In genomic region chr2:64336171-64336570, GRCh38 we compare ENCODE assay signal across 37 cellular contexts.
"Had no signal": no experiment of that assay in that cellular context is flagged by ENCODE, and none has a peak within 500 bp of the region (broad histone marks: within the 10 kb centered on the region; RNA-seq: fewer than 3 reads in every experiment).

No MANE protein-coding gene starts in this region.

- H3K4me1 ChIP-seq: breast epithelium had no signal

- H3K36me3 Mint-ChIP-seq: activated CD4-positive, alpha-beta memory T cell treated with anti-CD3 and anti-CD28 coated beads for 36 hours; activated naive CD4-positive, alpha-beta T cell treated with anti-CD3 and anti-CD28 coated beads, Interleukin-2, amount 50 U/mL, for 72 hours; activated naive CD8-positive, alpha-beta T cell treated with anti-CD3 and anti-CD28 coated beads for 36 hours had no signal

- H3K27ac Mint-ChIP-seq: activated B cell treated with CpG ODN at 0.5 μM for 24 hours; activated CD4-positive, alpha-beta memory T cell treated with anti-CD3 and anti-CD28 coated beads for 36 hours; activated CD4-positive, alpha-beta T cell treated with anti-CD3 and anti-CD28 coated beads, Interleukin-2, amount 10 ng/mL, durations not matched to agents 24 days and 14 days; activated CD8-positive, alpha-beta T cell treated with anti-CD3 and anti-CD28 coated beads for 36 hours; activated naive CD4-positive, alpha-beta T cell treated with anti-CD3 and anti-CD28 coated beads for 36 hours; activated naive CD4-positive, alpha-beta T cell treated with anti-CD3 and anti-CD28 coated beads, Interleukin-2, amount 50 U/mL, for 72 hours; activated naive CD8-positive, alpha-beta T cell treated with anti-CD3 and anti-CD28 coated beads for 36 hours; activated T-cell treated with anti-CD3 and anti-CD28 coated beads, Interleukin-2, amount 50 U/mL, for 72 hours; activated T-helper 1 cell treated with anti-CD3 and anti-CD28 coated beads, Interleukin-12 subunit alpha, Interleukin-12 subunit beta, Interleukin-2, Interleukin-4 antibody, amounts not matched to agents 30 ng/mL and 10 ng/mL and 1 ng/mL, durations not matched to agents 14 hours and 24 hours and 36 hours; activated T-helper 17 cell treated with anti-CD3 and anti-CD28 coated beads, Interleukin-2, amount 50 U/mL, for 72 hours; T-helper 1 cell treated with Interleukin-12 subunit alpha and Interleukin-12 subunit beta and Interleukin-4 antibody, amounts not matched to agents 30 μg/mL and 1 μg/mL, for 36 hours; T-helper 2 cell treated with Interferon-gamma antibody and Interleukin-4, amounts not matched to agents 5 μg/mL and 100 μg/mL, for 36 hours had no signal

- H3K27me3 ChIP-seq: adrenal gland, body of pancreas, breast epithelium, cardiac muscle cell had no signal

- H3K9me3 ChIP-seq: adrenal gland, body of pancreas, breast epithelium had no signal

- H3K27ac ChIP-seq: adrenal gland, body of pancreas, brain microvascular endothelial cell, breast epithelium, cardiac muscle cell had no signal

- H3K4me1 Mint-ChIP-seq: activated B cell treated with CpG ODN at 0.5 μM for 24 hours; activated T-helper 17 cell treated with anti-CD3 and anti-CD28 coated beads, Interleukin-2, amount 50 U/mL, for 72 hours; central memory CD8-positive, alpha-beta T cell had no signal

- ATAC-seq: activated CD8-positive, alpha-beta T cell treated with anti-CD3 and anti-CD28 coated beads for 36 hours; activated naive CD4-positive, alpha-beta T cell treated with anti-CD3 and anti-CD28 coated beads, Interleukin-2, amount 50 U/mL, for 72 hours; activated T-cell treated with anti-CD3 and anti-CD28 coated beads, Interleukin-2, amount 50 U/mL, for 4 hours; activated T-cell treated with anti-CD3 and anti-CD28 coated beads, Interleukin-2, amount 50 U/mL, for 72 hours; activated T-helper 17 cell treated with anti-CD3 and anti-CD28 coated beads, Interleukin-2, amount 50 U/mL, for 72 hours; body of pancreas had no signal

- H3K9me3 Mint-ChIP-seq: activated B cell treated with CpG ODN at 0.5 μM for 24 hours; activated CD4-positive, alpha-beta memory T cell treated with anti-CD3 and anti-CD28 coated beads for 36 hours; activated CD4-positive, alpha-beta T cell treated with anti-CD3 and anti-CD28 coated beads, Interleukin-2, amount 10 ng/mL, durations not matched to agents 24 days and 14 days; activated CD8-positive, alpha-beta T cell treated with anti-CD3 and anti-CD28 coated beads for 36 hours; activated naive CD4-positive, alpha-beta T cell treated with anti-CD3 and anti-CD28 coated beads for 36 hours; activated naive CD4-positive, alpha-beta T cell treated with anti-CD3 and anti-CD28 coated beads, Interleukin-2, amount 50 U/mL, for 72 hours; activated naive CD8-positive, alpha-beta T cell treated with anti-CD3 and anti-CD28 coated beads for 36 hours; activated T-cell treated with anti-CD3 and anti-CD28 coated beads, Interleukin-2, amount 50 U/mL, for 4 hours; activated T-cell treated with anti-CD3 and anti-CD28 coated beads, Interleukin-2, amount 50 U/mL, for 72 hours; activated T-helper 1 cell treated with anti-CD3 and anti-CD28 coated beads, Interleukin-12 subunit alpha, Interleukin-12 subunit beta, Interleukin-2, Interleukin-4 antibody, amounts not matched to agents 30 ng/mL and 10 ng/mL and 1 ng/mL, durations not matched to agents 14 hours and 24 hours and 36 hours; activated T-helper 17 cell treated with anti-CD3 and anti-CD28 coated beads, Interleukin-2, amount 50 U/mL, for 72 hours; central memory CD8-positive, alpha-beta T cell; T-helper 1 cell treated with Interleukin-12 subunit alpha and Interleukin-12 subunit beta and Interleukin-4 antibody, amounts not matched to agents 30 μg/mL and 1 μg/mL, for 36 hours; T-helper 2 cell treated with Interferon-gamma antibody and Interleukin-4, amounts not matched to agents 5 μg/mL and 100 μg/mL, for 36 hours had no signal

- DNase-seq: activated B cell treated with CpG ODN at 0.5 μM for 24 hours; activated CD4-positive, alpha-beta memory T cell treated with anti-CD3 and anti-CD28 coated beads for 36 hours; activated CD4-positive, alpha-beta T cell treated with anti-CD3 and anti-CD28 coated beads for 4 hours; activated CD4-positive, alpha-beta T cell treated with anti-CD3 and anti-CD28 coated beads, Interleukin-2, amount 10 ng/mL, durations not matched to agents 24 days and 14 days; activated CD4-positive, alpha-beta T cell treated with anti-CD3 and anti-CD28 coated beads, Interleukin-2, amount 50 U/mL, for 1 hour; activated CD4-positive, alpha-beta T cell treated with anti-CD3 and anti-CD28 coated beads, Interleukin-2, amount 50 U/mL, for 4 hours; activated CD4-positive, CD25-positive, alpha-beta regulatory T cell treated with anti-CD3 and anti-CD28 coated beads, Interleukin-2, amount 50 U/mL, for 72 hours; activated CD8-positive, alpha-beta memory T cell treated with anti-CD3 and anti-CD28 coated beads, Interleukin-2, amount 50 U/mL, for 4 hours; activated CD8-positive, alpha-beta T cell treated with anti-CD3 and anti-CD28 coated beads for 36 hours; activated effector memory CD4-positive, alpha-beta T cell treated with anti-CD3 and anti-CD28 coated beads, Interleukin-2, amount 50 U/mL, for 16 hours; activated gamma-delta T cell treated with Interleukin-2 at 50 U/mL for 16 hours; activated naive CD4-positive, alpha-beta T cell; activated naive CD4-positive, alpha-beta T cell treated with anti-CD3 and anti-CD28 coated beads for 36 hours; activated naive CD4-positive, alpha-beta T cell treated with anti-CD3 and anti-CD28 coated beads, Interleukin-2, amount 50 U/mL, for 16 hours; activated naive CD8-positive, alpha-beta T cell treated with anti-CD3 and anti-CD28 coated beads for 36 hours; activated T-cell treated with anti-CD3 and anti-CD28 coated beads for 4 hours; activated T-cell treated with anti-CD3 and anti-CD28 coated beads, Interleukin-2, amount 50 U/mL, for 1 hour; activated T-cell treated with anti-CD3 and anti-CD28 coated beads, Interleukin-2, amount 50 U/mL, for 4 hours; activated T-cell treated with anti-CD3 and anti-CD28 coated beads, Interleukin-2, amount 50 U/mL, for 72 hours; amniotic stem cell; aorta; body of pancreas; brain microvascular endothelial cell; caudate nucleus; cerebellar nuclear complex; T-helper 1 cell; T-helper 2 cell; T-helper 9 cell had no signal

- H3K4me3 Mint-ChIP-seq: activated B cell treated with CpG ODN at 0.5 μM for 24 hours; activated CD4-positive, alpha-beta memory T cell treated with anti-CD3 and anti-CD28 coated beads for 36 hours; activated CD4-positive, alpha-beta T cell treated with anti-CD3 and anti-CD28 coated beads, Interleukin-2, amount 10 ng/mL, durations not matched to agents 24 days and 14 days; activated CD8-positive, alpha-beta T cell treated with anti-CD3 and anti-CD28 coated beads for 36 hours; activated naive CD4-positive, alpha-beta T cell treated with anti-CD3 and anti-CD28 coated beads for 36 hours; activated naive CD8-positive, alpha-beta T cell treated with anti-CD3 and anti-CD28 coated beads for 36 hours; activated T-cell treated with anti-CD3 and anti-CD28 coated beads, Interleukin-2, amount 50 U/mL, for 4 hours; activated T-cell treated with anti-CD3 and anti-CD28 coated beads, Interleukin-2, amount 50 U/mL, for 72 hours; activated T-helper 1 cell treated with anti-CD3 and anti-CD28 coated beads, Interleukin-12 subunit alpha, Interleukin-12 subunit beta, Interleukin-2, Interleukin-4 antibody, amounts not matched to agents 30 ng/mL and 10 ng/mL and 1 ng/mL, durations not matched to agents 14 hours and 24 hours and 36 hours; activated T-helper 17 cell treated with anti-CD3 and anti-CD28 coated beads, Interleukin-2, amount 50 U/mL, for 72 hours; central memory CD8-positive, alpha-beta T cell; T-helper 1 cell treated with Interleukin-12 subunit alpha and Interleukin-12 subunit beta and Interleukin-4 antibody, amounts not matched to agents 30 μg/mL and 1 μg/mL, for 36 hours; T-helper 2 cell treated with Interferon-gamma antibody and Interleukin-4, amounts not matched to agents 5 μg/mL and 100 μg/mL, for 36 hours had no signal

- H3K36me3 ChIP-seq: adrenal gland, brain microvascular endothelial cell, breast epithelium, cardiac muscle cell had no signal

- H3K4me3 ChIP-seq: adrenal gland, body of pancreas, breast epithelium, cardiac muscle cell had no signal

- H3K27me3 Mint-ChIP-seq: activated CD8-positive, alpha-beta T cell treated with anti-CD3 and anti-CD28 coated beads for 36 hours; activated naive CD8-positive, alpha-beta T cell treated with anti-CD3 and anti-CD28 coated beads for 36 hours had no signal
